In the genomic region with DNA sequence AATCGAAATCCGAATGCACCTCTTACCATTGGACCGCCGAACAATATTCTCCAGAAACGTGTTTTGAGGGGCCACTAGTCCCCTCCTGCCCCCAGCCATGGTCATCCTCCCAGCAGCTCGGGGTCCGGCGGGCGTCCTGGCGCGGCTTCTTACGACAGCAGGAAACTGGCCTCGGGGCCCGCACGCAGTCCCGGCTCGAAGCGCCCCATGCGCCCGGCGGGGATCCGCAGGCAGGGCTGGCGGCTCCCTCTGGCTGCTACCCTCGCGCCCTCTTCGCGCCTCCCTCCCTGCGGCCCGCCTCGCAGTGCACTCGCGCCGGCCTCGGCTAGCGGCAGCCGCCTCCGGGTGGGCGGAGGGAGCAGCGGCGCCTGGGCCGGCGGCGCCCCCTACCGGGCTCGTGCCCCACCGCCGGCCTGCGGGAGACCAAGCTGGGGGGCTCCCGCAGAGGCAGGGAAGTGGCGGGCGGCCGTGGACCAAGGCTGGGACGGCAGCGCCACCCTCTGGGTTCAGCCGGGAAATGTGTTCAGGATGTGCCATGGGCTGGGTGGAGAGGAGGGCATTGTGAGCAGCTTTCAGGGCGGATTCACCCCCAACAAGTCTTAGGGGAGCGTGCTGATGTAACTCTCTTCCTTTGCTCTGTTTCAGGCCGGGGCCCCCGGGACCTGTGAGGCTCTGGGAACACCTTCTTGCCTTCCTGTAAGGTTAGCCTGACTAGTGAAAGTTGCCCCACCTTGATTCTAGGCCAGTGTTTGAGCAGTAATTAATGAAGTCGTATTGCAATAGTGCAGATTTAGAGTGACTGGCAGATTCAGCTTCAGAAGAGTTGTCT, we compare ENCODE assay signal across 8 cellular contexts. TPM values are rescaled to one million over a fixed set of nuclear protein-coding genes. Genes with fewer than 3 reads are reported as not detected.
DNase-seq lines count a peak whose midpoint lies in the region; ATAC-seq and TF ChIP-seq lines count a peak whose summit lies in the region.

A gene with protein sequence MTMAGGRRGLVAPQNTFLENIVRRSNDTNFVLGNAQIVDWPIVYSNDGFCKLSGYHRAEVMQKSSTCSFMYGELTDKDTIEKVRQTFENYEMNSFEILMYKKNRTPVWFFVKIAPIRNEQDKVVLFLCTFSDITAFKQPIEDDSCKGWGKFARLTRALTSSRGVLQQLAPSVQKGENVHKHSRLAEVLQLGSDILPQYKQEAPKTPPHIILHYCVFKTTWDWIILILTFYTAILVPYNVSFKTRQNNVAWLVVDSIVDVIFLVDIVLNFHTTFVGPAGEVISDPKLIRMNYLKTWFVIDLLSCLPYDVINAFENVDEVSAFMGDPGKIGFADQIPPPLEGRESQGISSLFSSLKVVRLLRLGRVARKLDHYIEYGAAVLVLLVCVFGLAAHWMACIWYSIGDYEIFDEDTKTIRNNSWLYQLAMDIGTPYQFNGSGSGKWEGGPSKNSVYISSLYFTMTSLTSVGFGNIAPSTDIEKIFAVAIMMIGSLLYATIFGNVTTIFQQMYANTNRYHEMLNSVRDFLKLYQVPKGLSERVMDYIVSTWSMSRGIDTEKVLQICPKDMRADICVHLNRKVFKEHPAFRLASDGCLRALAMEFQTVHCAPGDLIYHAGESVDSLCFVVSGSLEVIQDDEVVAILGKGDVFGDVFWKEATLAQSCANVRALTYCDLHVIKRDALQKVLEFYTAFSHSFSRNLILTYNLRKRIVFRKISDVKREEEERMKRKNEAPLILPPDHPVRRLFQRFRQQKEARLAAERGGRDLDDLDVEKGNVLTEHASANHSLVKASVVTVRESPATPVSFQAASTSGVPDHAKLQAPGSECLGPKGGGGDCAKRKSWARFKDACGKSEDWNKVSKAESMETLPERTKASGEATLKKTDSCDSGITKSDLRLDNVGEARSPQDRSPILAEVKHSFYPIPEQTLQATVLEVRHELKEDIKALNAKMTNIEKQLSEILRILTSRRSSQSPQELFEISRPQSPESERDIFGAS (minus strand): TSS at position 308 of the 829 bp plus-strand sequence. CDS start 203 bp downstream, at position 105.

- H3K36me3 ChIP-seq in neutrophil, result no peaks in the 10 kb centered on the region

- H3K4me3 ChIP-seq in fibroblast of villous mesenchyme (ENCODE audit: low read depth, low read length) (peak within 1 kb of the TSS; percentile 50), neutrophil (ENCODE audit: low read depth in 1 of 2, low read length in 1 of 2) (no peak within 1 kb of the TSS)

- TF ChIP-seq CTCF in fibroblast of villous mesenchyme (IDR thresholded peaks at IDR 0.05; ENCODE audit: insufficient read depth, low read depth, low read length) (peak; percentile 76), neutrophil (IDR thresholded peaks at IDR 0.05) (peak; percentile 18)

- H3K27ac ChIP-seq in neutrophil, result no peak within 1 kb of the TSS

- peak; percentile 83 for ATAC-seq in GM21737 (IDR thresholded peaks at IDR 0.05; ENCODE audit: unreplicated experiment)

- peaks cover 0 to 7% of the 10 kb centered on the region in 2 experiments for H3K4me1 ChIP-seq in neutrophil (ENCODE audit: control insufficient read depth in 1 of 2, insufficient read depth in 1 of 2, low read depth in 1 of 2, low read length in 1 of 2)

- in situ Hi-C loops in KBM-7 (cut with MboI; ENCODE audit: low pct_unique_long_range_greater_than_20kb, low sequenced_read_pairs), result loop anchor here (25.0 kb wide), 1 partner anchor 722 kb away; no protein-coding TSS in a partner anchor

- H3K9me3 ChIP-seq in neutrophil, result no peaks in the 10 kb centered on the region

- peaks cover 91% of the 10 kb centered on the region for H3K27me3 ChIP-seq in neutrophil

- DNase-seq in DMS79 treated with DMSO at 0.1 percent for 48 hours (lab: John Stamatoyannopoulos, UW) (peak; percentile 86), KBM-7 (peak; percentile 92), RPMI7951 (ENCODE audit: low read depth) (peak; percentile 80), fibroblast of villous mesenchyme (ENCODE audit: low read depth) (peak; percentile 69), stromal cell of bone marrow (ENCODE audit: low read depth) (peak; percentile 76)
- DNase-seq in activated effector memory CD4-positive, alpha-beta T cell treated with anti-CD3 and anti-CD28 coated beads, Interleukin-2, amount 50 U/mL, for 16 hours, result peak; percentile 89

RNA-seq across cellular contexts. Expression of the gene that starts here (rescaled TPM):
- 1.3 and 1.6 TPM in 2 replicates for total RNA-seq in RPMI7951 (2014; rRNA removed; shearing (Covaris generic))
- 11.2 and 14.2 TPM in 2 replicates for total RNA-seq in fibroblast of villous mesenchyme
